Comparison of ENCODE assay signal across 2 cellular contexts in the genomic region with DNA sequence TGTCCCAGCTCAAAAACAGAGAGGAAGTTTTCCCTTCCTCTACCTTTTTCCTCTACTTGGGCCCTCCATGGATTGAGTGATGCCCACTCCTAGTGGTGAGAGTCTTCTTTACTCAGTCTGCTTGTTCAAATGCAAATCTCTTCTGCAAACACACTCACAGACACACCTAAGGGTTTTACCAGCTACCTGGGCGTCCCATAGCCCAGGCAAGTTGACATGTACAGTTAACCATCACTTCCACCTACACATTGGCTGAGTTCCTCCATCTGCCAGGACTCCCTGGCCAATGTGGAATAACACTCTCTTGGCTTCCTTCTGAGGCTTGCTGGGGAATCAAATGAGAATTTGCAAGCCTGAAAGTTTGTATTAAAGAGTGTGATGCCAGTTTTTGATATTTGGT.
TF ChIP-seq lines count a peak whose summit lies in the region.

No MANE protein-coding gene starts in this region.

TF ChIP-seq in WTC11, 78 proteins besides CTCF, POLR2A, EP300 and RAD21:
- TF ChIP-seq NFE2L1 (CRISPR knock-in tag; IDR thresholded peaks at IDR 0.05) (no peak), FOXK1 (CRISPR knock-in tag; IDR thresholded peaks at IDR 0.05) (no peak), ZNF317 (CRISPR knock-in tag; IDR thresholded peaks at IDR 0.05; ENCODE audit: borderline replicate concordance, low read depth) (0 out of 2 replicates have a peak, but pooled peaks have one; percentile 22), SP1 (CRISPR knock-in tag; conservative IDR thresholded peaks at IDR 0.05) (no peak), TP53 (CRISPR knock-in tag; IDR thresholded peaks at IDR 0.05) (no peak), GTF2I (CRISPR knock-in tag; conservative IDR thresholded peaks at IDR 0.05) (no peak), TCF7 (CRISPR knock-in tag; IDR thresholded peaks at IDR 0.05; ENCODE audit: low read depth) (no peak), ETV6 (CRISPR knock-in tag; IDR thresholded peaks at IDR 0.05) (no peak), SMAD3 (CRISPR knock-in tag; IDR thresholded peaks at IDR 0.05; ENCODE audit: borderline replicate concordance) (no peak), ZNF232 (CRISPR knock-in tag; IDR thresholded peaks at IDR 0.05) (no peak), ZNF416 (CRISPR knock-in tag; IDR thresholded peaks at IDR 0.05) (peak; percentile 98)
- TF ChIP-seq, protein P1, sequence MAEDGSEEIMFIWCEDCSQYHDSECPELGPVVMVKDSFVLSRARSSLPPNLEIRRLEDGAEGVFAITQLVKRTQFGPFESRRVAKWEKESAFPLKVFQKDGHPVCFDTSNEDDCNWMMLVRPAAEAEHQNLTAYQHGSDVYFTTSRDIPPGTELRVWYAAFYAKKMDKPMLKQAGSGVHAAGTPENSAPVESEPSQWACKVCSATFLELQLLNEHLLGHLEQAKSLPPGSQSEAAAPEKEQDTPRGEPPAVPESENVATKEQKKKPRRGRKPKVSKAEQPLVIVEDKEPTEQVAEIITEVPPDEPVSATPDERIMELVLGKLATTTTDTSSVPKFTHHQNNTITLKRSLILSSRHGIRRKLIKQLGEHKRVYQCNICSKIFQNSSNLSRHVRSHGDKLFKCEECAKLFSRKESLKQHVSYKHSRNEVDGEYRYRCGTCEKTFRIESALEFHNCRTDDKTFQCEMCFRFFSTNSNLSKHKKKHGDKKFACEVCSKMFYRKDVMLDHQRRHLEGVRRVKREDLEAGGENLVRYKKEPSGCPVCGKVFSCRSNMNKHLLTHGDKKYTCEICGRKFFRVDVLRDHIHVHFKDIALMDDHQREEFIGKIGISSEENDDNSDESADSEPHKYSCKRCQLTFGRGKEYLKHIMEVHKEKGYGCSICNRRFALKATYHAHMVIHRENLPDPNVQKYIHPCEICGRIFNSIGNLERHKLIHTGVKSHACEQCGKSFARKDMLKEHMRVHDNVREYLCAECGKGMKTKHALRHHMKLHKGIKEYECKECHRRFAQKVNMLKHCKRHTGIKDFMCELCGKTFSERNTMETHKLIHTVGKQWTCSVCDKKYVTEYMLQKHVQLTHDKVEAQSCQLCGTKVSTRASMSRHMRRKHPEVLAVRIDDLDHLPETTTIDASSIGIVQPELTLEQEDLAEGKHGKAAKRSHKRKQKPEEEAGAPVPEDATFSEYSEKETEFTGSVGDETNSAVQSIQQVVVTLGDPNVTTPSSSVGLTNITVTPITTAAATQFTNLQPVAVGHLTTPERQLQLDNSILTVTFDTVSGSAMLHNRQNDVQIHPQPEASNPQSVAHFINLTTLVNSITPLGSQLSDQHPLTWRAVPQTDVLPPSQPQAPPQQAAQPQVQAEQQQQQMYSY (CRISPR knock-in tag; IDR thresholded peaks at IDR 0.05): no peak
- TF ChIP-seq, protein P2, sequence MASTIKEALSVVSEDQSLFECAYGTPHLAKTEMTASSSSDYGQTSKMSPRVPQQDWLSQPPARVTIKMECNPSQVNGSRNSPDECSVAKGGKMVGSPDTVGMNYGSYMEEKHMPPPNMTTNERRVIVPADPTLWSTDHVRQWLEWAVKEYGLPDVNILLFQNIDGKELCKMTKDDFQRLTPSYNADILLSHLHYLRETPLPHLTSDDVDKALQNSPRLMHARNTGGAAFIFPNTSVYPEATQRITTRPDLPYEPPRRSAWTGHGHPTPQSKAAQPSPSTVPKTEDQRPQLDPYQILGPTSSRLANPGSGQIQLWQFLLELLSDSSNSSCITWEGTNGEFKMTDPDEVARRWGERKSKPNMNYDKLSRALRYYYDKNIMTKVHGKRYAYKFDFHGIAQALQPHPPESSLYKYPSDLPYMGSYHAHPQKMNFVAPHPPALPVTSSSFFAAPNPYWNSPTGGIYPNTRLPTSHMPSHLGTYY (CRISPR knock-in tag; IDR thresholded peaks at IDR 0.05): no peak
- TF ChIP-seq, protein P3, sequence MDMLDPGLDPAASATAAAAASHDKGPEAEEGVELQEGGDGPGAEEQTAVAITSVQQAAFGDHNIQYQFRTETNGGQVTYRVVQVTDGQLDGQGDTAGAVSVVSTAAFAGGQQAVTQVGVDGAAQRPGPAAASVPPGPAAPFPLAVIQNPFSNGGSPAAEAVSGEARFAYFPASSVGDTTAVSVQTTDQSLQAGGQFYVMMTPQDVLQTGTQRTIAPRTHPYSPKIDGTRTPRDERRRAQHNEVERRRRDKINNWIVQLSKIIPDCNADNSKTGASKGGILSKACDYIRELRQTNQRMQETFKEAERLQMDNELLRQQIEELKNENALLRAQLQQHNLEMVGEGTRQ (CRISPR knock-in tag; IDR thresholded peaks at IDR 0.05): no peak
TF ChIP-seq in WTC11: peak in this region for 2.

TF ChIP-seq in H1, 55 proteins besides CTCF, POLR2A, EP300 and RAD21:
- TF ChIP-seq SP1 (IDR thresholded peaks at IDR 0.05; ENCODE audit: low read depth, low read length): no peak
- no peak for TF ChIP-seq RNF2 (IDR thresholded peaks at IDR 0.05; ENCODE audit: borderline replicate concordance, low read depth, low read length, missing control alignments, poor library complexity, severe bottlenecking)
- TF ChIP-seq CHD1 (IDR thresholded peaks at IDR 0.05; ENCODE audit: low read depth, low read length): no peak
- TF ChIP-seq, protein P4, sequence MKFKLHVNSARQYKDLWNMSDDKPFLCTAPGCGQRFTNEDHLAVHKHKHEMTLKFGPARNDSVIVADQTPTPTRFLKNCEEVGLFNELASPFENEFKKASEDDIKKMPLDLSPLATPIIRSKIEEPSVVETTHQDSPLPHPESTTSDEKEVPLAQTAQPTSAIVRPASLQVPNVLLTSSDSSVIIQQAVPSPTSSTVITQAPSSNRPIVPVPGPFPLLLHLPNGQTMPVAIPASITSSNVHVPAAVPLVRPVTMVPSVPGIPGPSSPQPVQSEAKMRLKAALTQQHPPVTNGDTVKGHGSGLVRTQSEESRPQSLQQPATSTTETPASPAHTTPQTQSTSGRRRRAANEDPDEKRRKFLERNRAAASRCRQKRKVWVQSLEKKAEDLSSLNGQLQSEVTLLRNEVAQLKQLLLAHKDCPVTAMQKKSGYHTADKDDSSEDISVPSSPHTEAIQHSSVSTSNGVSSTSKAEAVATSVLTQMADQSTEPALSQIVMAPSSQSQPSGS (IDR thresholded peaks at IDR 0.05; ENCODE audit: low read length): no peak
- TF ChIP-seq EGR1 (IDR thresholded peaks at IDR 0.05; ENCODE audit: borderline replicate concordance, low read depth, low read length): no peak
- TF ChIP-seq SUZ12 (IDR thresholded peaks at IDR 0.05; ENCODE audit: low read length): no peak
- no peak for TF ChIP-seq ASH2L (IDR thresholded peaks at IDR 0.05; ENCODE audit: low read length)
- TF ChIP-seq, protein P3 (IDR thresholded peaks at IDR 0.05; ENCODE audit: low read length): no peak
- no peak for TF ChIP-seq SP2 (IDR thresholded peaks at IDR 0.05; ENCODE audit: low read length)
- no peak for TF ChIP-seq NANOG (IDR thresholded peaks at IDR 0.05; ENCODE audit: insufficient read depth, low read depth, low read length, poor library complexity, severe bottlenecking)
- TF ChIP-seq CBX8 (IDR thresholded peaks at IDR 0.05; ENCODE audit: borderline replicate concordance, low read depth, low read length): no peak
- TF ChIP-seq MAFK (IDR thresholded peaks at IDR 0.05; ENCODE audit: low read depth, low read length): no peak
- TF ChIP-seq POLR2AphosphoS5 (IDR thresholded peaks at IDR 0.05; ENCODE audit: low read depth, low read length): no peak
- TF ChIP-seq NRF1 (IDR thresholded peaks at IDR 0.05; ENCODE audit: low read depth, low read length): no peak
- TF ChIP-seq, protein P5, sequence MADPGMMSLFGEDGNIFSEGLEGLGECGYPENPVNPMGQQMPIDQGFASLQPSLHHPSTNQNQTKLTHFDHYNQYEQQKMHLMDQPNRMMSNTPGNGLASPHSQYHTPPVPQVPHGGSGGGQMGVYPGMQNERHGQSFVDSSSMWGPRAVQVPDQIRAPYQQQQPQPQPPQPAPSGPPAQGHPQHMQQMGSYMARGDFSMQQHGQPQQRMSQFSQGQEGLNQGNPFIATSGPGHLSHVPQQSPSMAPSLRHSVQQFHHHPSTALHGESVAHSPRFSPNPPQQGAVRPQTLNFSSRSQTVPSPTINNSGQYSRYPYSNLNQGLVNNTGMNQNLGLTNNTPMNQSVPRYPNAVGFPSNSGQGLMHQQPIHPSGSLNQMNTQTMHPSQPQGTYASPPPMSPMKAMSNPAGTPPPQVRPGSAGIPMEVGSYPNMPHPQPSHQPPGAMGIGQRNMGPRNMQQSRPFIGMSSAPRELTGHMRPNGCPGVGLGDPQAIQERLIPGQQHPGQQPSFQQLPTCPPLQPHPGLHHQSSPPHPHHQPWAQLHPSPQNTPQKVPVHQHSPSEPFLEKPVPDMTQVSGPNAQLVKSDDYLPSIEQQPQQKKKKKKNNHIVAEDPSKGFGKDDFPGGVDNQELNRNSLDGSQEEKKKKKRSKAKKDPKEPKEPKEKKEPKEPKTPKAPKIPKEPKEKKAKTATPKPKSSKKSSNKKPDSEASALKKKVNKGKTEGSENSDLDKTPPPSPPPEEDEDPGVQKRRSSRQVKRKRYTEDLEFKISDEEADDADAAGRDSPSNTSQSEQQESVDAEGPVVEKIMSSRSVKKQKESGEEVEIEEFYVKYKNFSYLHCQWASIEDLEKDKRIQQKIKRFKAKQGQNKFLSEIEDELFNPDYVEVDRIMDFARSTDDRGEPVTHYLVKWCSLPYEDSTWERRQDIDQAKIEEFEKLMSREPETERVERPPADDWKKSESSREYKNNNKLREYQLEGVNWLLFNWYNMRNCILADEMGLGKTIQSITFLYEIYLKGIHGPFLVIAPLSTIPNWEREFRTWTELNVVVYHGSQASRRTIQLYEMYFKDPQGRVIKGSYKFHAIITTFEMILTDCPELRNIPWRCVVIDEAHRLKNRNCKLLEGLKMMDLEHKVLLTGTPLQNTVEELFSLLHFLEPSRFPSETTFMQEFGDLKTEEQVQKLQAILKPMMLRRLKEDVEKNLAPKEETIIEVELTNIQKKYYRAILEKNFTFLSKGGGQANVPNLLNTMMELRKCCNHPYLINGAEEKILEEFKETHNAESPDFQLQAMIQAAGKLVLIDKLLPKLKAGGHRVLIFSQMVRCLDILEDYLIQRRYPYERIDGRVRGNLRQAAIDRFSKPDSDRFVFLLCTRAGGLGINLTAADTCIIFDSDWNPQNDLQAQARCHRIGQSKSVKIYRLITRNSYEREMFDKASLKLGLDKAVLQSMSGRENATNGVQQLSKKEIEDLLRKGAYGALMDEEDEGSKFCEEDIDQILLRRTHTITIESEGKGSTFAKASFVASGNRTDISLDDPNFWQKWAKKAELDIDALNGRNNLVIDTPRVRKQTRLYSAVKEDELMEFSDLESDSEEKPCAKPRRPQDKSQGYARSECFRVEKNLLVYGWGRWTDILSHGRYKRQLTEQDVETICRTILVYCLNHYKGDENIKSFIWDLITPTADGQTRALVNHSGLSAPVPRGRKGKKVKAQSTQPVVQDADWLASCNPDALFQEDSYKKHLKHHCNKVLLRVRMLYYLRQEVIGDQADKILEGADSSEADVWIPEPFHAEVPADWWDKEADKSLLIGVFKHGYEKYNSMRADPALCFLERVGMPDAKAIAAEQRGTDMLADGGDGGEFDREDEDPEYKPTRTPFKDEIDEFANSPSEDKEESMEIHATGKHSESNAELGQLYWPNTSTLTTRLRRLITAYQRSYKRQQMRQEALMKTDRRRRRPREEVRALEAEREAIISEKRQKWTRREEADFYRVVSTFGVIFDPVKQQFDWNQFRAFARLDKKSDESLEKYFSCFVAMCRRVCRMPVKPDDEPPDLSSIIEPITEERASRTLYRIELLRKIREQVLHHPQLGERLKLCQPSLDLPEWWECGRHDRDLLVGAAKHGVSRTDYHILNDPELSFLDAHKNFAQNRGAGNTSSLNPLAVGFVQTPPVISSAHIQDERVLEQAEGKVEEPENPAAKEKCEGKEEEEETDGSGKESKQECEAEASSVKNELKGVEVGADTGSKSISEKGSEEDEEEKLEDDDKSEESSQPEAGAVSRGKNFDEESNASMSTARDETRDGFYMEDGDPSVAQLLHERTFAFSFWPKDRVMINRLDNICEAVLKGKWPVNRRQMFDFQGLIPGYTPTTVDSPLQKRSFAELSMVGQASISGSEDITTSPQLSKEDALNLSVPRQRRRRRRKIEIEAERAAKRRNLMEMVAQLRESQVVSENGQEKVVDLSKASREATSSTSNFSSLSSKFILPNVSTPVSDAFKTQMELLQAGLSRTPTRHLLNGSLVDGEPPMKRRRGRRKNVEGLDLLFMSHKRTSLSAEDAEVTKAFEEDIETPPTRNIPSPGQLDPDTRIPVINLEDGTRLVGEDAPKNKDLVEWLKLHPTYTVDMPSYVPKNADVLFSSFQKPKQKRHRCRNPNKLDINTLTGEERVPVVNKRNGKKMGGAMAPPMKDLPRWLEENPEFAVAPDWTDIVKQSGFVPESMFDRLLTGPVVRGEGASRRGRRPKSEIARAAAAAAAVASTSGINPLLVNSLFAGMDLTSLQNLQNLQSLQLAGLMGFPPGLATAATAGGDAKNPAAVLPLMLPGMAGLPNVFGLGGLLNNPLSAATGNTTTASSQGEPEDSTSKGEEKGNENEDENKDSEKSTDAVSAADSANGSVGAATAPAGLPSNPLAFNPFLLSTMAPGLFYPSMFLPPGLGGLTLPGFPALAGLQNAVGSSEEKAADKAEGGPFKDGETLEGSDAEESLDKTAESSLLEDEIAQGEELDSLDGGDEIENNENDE (IDR thresholded peaks at IDR 0.05; ENCODE audit: insufficient replicate concordance, low read length): no peak
- TF ChIP-seq, protein P6, sequence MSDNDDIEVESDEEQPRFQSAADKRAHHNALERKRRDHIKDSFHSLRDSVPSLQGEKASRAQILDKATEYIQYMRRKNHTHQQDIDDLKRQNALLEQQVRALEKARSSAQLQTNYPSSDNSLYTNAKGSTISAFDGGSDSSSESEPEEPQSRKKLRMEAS (IDR thresholded peaks at IDR 0.05): no peak
- no peak for TF ChIP-seq RXRA (IDR thresholded peaks at IDR 0.05; ENCODE audit: insufficient read depth, low read depth, low read length)
- no peak for TF ChIP-seq RBBP5 (IDR thresholded peaks at IDR 0.05; ENCODE audit: borderline replicate concordance, low read depth, low read length)
